ENCODE assay signal across 2 cellular contexts in the genomic region with DNA sequence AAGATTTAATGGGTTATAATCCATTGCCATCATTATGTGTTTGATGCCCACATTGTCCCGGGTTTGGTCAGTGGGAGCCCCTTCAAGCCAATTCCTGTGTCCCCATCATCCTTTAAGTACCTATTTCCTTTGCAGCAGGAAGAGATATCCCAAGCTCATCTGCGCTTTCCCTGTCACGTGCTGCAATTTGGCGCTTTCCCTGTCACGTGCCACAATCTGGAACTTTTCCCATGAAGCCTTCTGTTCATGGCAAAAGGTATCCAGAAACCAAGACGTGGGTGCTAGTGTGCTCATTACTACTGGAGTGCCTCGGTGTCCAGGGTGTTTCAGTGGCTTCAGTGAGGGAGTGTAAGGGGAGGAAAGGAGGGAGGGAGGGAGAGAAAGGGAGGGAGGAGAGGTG.
A peak's percentile ranks its signal among the peaks of the same experiment; 100 is the strongest.
TF ChIP-seq lines count a peak whose summit lies in the region.

No MANE protein-coding gene starts in this region.

TF ChIP-seq in IMR-90, 13 proteins besides CTCF, POLR2A, EP300 and RAD21:
- TF ChIP-seq RCOR1 (IDR thresholded peaks at IDR 0.05; ENCODE audit: insufficient replicate concordance, low read length) (no peak), MXI1 (IDR thresholded peaks at IDR 0.05; ENCODE audit: borderline replicate concordance, low read depth, low read length) (no peak), NFE2L2 (IDR thresholded peaks at IDR 0.05; ENCODE audit: low read depth, low read length) (no peak), CHD1 (IDR thresholded peaks at IDR 0.05; ENCODE audit: low read depth, low read length) (no peak), MAZ (IDR thresholded peaks at IDR 0.05; ENCODE audit: borderline replicate concordance, low read depth, low read length) (no peak), CEBPB (IDR thresholded peaks at IDR 0.05; ENCODE audit: low read depth, low read length) (no peak), BHLHE40 (IDR thresholded peaks at IDR 0.05; ENCODE audit: low read depth, low read length) (no peak), FOS (IDR thresholded peaks at IDR 0.05; ENCODE audit: low read depth, low read length) (no peak), RFX5 (IDR thresholded peaks at IDR 0.05; ENCODE audit: low read depth, low read length) (no peak), SMC3 (IDR thresholded peaks at IDR 0.05; ENCODE audit: low read depth, low read length) (no peak), MAFK (IDR thresholded peaks at IDR 0.05; ENCODE audit: low read depth, low read length) (no peak)
- TF ChIP-seq, protein P1, sequence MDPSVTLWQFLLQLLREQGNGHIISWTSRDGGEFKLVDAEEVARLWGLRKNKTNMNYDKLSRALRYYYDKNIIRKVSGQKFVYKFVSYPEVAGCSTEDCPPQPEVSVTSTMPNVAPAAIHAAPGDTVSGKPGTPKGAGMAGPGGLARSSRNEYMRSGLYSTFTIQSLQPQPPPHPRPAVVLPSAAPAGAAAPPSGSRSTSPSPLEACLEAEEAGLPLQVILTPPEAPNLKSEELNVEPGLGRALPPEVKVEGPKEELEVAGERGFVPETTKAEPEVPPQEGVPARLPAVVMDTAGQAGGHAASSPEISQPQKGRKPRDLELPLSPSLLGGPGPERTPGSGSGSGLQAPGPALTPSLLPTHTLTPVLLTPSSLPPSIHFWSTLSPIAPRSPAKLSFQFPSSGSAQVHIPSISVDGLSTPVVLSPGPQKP (IDR thresholded peaks at IDR 0.05; ENCODE audit: borderline replicate concordance, low read depth, low read length), result no peak
- TF ChIP-seq, protein P2, sequence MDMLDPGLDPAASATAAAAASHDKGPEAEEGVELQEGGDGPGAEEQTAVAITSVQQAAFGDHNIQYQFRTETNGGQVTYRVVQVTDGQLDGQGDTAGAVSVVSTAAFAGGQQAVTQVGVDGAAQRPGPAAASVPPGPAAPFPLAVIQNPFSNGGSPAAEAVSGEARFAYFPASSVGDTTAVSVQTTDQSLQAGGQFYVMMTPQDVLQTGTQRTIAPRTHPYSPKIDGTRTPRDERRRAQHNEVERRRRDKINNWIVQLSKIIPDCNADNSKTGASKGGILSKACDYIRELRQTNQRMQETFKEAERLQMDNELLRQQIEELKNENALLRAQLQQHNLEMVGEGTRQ (IDR thresholded peaks at IDR 0.05; ENCODE audit: low read depth, low read length), result no peak

TF ChIP-seq in K562, 482 proteins besides CTCF, POLR2A, EP300 and RAD21 (continues in another document):
- no peak for TF ChIP-seq BRD4 (IDR thresholded peaks at IDR 0.05)
- TF ChIP-seq, protein P3, sequence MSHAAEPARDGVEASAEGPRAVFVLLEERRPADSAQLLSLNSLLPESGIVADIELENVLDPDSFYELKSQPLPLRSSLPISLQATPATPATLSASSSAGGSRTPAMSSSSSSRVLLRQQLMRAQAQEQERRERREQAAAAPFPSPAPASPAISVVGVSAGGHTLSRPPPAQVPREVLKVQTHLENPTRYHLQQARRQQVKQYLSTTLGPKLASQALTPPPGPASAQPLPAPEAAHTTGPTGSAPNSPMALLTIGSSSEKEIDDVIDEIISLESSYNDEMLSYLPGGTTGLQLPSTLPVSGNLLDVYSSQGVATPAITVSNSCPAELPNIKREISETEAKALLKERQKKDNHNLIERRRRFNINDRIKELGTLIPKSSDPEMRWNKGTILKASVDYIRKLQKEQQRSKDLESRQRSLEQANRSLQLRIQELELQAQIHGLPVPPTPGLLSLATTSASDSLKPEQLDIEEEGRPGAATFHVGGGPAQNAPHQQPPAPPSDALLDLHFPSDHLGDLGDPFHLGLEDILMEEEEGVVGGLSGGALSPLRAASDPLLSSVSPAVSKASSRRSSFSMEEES (CRISPR knock-in tag; IDR thresholded peaks at IDR 0.05), result peak; percentile 26; the same call in 1 of the 2 replicates
- no peak for TF ChIP-seq ZNF79 (CRISPR knock-in tag; IDR thresholded peaks at IDR 0.05; ENCODE audit: low read depth)
- TF ChIP-seq KDM1A (IDR thresholded peaks at IDR 0.05), result no peak
- no peak for TF ChIP-seq ETV1 (tag; conservative IDR thresholded peaks at IDR 0.05; ENCODE audit: low read depth)
- TF ChIP-seq BHLHE40 (IDR thresholded peaks at IDR 0.05; ENCODE audit: low read length), result peak; percentile 39; the same call in 1 of the 2 replicates
- no peak for TF ChIP-seq NR2C1 (IDR thresholded peaks at IDR 0.05)
- no peak for TF ChIP-seq NR2C1 (tag; IDR thresholded peaks at IDR 0.05)
- no peak for TF ChIP-seq SREBF1 (IDR thresholded peaks at IDR 0.05; ENCODE audit: borderline replicate concordance, low read depth, low read length)
- no peak for TF ChIP-seq XRCC3 (IDR thresholded peaks at IDR 0.05)
- TF ChIP-seq HNRNPH1 (optimal IDR thresholded peaks at IDR 0.05; ENCODE audit: low read depth, low read length), result no peak
- peak; percentile 35; the same call in 1 of the 2 replicates for TF ChIP-seq RAD51 (IDR thresholded peaks at IDR 0.05; ENCODE audit: borderline replicate concordance, low read depth)
- TF ChIP-seq, protein P2 (CRISPR knock-in tag; IDR thresholded peaks at IDR 0.05), result peak; percentile 59
- no peak for TF ChIP-seq BRD9 (IDR thresholded peaks at IDR 0.05; ENCODE audit: low read depth, partially characterized antibody)
- TF ChIP-seq, protein P4, sequence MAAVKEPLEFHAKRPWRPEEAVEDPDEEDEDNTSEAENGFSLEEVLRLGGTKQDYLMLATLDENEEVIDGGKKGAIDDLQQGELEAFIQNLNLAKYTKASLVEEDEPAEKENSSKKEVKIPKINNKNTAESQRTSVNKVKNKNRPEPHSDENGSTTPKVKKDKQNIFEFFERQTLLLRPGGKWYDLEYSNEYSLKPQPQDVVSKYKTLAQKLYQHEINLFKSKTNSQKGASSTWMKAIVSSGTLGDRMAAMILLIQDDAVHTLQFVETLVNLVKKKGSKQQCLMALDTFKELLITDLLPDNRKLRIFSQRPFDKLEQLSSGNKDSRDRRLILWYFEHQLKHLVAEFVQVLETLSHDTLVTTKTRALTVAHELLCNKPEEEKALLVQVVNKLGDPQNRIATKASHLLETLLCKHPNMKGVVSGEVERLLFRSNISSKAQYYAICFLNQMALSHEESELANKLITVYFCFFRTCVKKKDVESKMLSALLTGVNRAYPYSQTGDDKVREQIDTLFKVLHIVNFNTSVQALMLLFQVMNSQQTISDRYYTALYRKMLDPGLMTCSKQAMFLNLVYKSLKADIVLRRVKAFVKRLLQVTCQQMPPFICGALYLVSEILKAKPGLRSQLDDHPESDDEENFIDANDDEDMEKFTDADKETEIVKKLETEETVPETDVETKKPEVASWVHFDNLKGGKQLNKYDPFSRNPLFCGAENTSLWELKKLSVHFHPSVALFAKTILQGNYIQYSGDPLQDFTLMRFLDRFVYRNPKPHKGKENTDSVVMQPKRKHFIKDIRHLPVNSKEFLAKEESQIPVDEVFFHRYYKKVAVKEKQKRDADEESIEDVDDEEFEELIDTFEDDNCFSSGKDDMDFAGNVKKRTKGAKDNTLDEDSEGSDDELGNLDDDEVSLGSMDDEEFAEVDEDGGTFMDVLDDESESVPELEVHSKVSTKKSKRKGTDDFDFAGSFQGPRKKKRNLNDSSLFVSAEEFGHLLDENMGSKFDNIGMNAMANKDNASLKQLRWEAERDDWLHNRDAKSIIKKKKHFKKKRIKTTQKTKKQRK (IDR thresholded peaks at IDR 0.05; ENCODE audit: borderline replicate concordance, low read depth, low read length), result no peak
- TF ChIP-seq CCNT2 (IDR thresholded peaks at IDR 0.05; ENCODE audit: borderline replicate concordance, extremely low read depth, insufficient read length, low read depth, low read length), result no peak
- TF ChIP-seq, protein P5, sequence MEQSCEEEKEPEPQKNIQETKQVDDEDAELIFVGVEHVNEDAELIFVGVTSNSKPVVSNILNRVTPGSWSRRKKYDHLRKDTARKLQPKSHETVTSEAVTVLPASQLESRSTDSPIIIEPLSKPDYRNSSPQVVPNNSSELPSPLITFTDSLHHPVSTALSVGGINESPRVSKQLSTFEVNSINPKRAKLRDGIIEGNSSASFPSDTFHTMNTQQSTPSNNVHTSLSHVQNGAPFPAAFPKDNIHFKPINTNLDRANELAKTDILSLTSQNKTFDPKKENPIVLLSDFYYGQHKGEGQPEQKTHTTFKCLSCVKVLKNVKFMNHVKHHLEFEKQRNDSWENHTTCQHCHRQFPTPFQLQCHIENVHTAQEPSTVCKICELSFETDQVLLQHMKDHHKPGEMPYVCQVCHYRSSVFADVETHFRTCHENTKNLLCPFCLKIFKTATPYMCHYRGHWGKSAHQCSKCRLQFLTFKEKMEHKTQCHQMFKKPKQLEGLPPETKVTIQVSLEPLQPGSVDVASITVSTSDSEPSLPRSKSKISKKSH (CRISPR knock-in tag; IDR thresholded peaks at IDR 0.05), result no peak
- TF ChIP-seq, protein P6, sequence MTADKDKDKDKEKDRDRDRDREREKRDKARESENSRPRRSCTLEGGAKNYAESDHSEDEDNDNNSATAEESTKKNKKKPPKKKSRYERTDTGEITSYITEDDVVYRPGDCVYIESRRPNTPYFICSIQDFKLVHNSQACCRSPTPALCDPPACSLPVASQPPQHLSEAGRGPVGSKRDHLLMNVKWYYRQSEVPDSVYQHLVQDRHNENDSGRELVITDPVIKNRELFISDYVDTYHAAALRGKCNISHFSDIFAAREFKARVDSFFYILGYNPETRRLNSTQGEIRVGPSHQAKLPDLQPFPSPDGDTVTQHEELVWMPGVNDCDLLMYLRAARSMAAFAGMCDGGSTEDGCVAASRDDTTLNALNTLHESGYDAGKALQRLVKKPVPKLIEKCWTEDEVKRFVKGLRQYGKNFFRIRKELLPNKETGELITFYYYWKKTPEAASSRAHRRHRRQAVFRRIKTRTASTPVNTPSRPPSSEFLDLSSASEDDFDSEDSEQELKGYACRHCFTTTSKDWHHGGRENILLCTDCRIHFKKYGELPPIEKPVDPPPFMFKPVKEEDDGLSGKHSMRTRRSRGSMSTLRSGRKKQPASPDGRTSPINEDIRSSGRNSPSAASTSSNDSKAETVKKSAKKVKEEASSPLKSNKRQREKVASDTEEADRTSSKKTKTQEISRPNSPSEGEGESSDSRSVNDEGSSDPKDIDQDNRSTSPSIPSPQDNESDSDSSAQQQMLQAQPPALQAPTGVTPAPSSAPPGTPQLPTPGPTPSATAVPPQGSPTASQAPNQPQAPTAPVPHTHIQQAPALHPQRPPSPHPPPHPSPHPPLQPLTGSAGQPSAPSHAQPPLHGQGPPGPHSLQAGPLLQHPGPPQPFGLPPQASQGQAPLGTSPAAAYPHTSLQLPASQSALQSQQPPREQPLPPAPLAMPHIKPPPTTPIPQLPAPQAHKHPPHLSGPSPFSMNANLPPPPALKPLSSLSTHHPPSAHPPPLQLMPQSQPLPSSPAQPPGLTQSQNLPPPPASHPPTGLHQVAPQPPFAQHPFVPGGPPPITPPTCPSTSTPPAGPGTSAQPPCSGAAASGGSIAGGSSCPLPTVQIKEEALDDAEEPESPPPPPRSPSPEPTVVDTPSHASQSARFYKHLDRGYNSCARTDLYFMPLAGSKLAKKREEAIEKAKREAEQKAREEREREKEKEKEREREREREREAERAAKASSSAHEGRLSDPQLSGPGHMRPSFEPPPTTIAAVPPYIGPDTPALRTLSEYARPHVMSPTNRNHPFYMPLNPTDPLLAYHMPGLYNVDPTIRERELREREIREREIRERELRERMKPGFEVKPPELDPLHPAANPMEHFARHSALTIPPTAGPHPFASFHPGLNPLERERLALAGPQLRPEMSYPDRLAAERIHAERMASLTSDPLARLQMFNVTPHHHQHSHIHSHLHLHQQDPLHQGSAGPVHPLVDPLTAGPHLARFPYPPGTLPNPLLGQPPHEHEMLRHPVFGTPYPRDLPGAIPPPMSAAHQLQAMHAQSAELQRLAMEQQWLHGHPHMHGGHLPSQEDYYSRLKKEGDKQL (CRISPR knock-in tag; IDR thresholded peaks at IDR 0.05; ENCODE audit: borderline replicate concordance), result no peak
- TF ChIP-seq, protein P7, sequence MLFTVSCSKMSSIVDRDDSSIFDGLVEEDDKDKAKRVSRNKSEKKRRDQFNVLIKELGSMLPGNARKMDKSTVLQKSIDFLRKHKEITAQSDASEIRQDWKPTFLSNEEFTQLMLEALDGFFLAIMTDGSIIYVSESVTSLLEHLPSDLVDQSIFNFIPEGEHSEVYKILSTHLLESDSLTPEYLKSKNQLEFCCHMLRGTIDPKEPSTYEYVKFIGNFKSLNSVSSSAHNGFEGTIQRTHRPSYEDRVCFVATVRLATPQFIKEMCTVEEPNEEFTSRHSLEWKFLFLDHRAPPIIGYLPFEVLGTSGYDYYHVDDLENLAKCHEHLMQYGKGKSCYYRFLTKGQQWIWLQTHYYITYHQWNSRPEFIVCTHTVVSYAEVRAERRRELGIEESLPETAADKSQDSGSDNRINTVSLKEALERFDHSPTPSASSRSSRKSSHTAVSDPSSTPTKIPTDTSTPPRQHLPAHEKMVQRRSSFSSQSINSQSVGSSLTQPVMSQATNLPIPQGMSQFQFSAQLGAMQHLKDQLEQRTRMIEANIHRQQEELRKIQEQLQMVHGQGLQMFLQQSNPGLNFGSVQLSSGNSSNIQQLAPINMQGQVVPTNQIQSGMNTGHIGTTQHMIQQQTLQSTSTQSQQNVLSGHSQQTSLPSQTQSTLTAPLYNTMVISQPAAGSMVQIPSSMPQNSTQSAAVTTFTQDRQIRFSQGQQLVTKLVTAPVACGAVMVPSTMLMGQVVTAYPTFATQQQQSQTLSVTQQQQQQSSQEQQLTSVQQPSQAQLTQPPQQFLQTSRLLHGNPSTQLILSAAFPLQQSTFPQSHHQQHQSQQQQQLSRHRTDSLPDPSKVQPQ (CRISPR knock-in tag; IDR thresholded peaks at IDR 0.05; ENCODE audit: borderline replicate concordance), result no peak
- TF ChIP-seq, protein P8, sequence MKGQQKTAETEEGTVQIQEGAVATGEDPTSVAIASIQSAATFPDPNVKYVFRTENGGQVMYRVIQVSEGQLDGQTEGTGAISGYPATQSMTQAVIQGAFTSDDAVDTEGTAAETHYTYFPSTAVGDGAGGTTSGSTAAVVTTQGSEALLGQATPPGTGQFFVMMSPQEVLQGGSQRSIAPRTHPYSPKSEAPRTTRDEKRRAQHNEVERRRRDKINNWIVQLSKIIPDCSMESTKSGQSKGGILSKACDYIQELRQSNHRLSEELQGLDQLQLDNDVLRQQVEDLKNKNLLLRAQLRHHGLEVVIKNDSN (CRISPR knock-in tag; IDR thresholded peaks at IDR 0.05), result peak; percentile 49
- no peak for TF ChIP-seq ZNF589 (CRISPR knock-in tag; IDR thresholded peaks at IDR 0.05; ENCODE audit: low read depth)
- no peak for TF ChIP-seq ZSCAN32 (CRISPR knock-in tag; IDR thresholded peaks at IDR 0.05)
- TF ChIP-seq, protein P9, sequence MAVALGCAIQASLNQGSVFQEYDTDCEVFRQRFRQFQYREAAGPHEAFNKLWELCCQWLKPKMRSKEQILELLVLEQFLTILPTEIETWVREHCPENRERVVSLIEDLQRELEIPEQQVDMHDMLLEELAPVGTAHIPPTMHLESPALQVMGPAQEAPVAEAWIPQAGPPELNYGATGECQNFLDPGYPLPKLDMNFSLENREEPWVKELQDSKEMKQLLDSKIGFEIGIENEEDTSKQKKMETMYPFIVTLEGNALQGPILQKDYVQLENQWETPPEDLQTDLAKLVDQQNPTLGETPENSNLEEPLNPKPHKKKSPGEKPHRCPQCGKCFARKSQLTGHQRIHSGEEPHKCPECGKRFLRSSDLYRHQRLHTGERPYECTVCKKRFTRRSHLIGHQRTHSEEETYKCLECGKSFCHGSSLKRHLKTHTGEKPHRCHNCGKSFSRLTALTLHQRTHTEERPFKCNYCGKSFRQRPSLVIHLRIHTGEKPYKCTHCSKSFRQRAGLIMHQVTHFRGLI (CRISPR knock-in tag; IDR thresholded peaks at IDR 0.05), result no peak
